Comparison of ENCODE assay signal across 8 cellular contexts in genomic region chr22:37752189-37753061, GRCh38. TPM values are rescaled to one million over a fixed set of nuclear protein-coding genes. Genes with fewer than 3 reads are reported as not detected.
DNase-seq lines count a peak whose midpoint lies in the region; ATAC-seq, FAIRE-seq and TF ChIP-seq lines count a peak whose summit lies in the region.

No MANE protein-coding gene starts in this region.

- H4K20me1 ChIP-seq in HepG2 (ENCODE audit: insufficient read depth, low read length): no peaks in the 10 kb centered on the region

- peak; percentile 43 for ATAC-seq in HepG2
- ATAC-seq in HG02763 (IDR thresholded peaks at IDR 0.05; ENCODE audit: unreplicated experiment): no peak
- no peak for ATAC-seq in HG03460 (IDR thresholded peaks at IDR 0.05; ENCODE audit: unreplicated experiment)
- no peak for ATAC-seq in HG03378 (IDR thresholded peaks at IDR 0.05; ENCODE audit: unreplicated experiment)

- no peaks in the 10 kb centered on the region for H3K9me3 ChIP-seq in HepG2 (ENCODE audit: low read length)
- no peaks in the 10 kb centered on the region for H3K9me3 ChIP-seq in tibial nerve

- TF ChIP-seq EP300 in HepG2 (IDR thresholded peaks at IDR 0.05; ENCODE audit: low read depth in 2 of 2, low read length in 2 of 2): no peak
- TF ChIP-seq EP300 in HepG2 (CRISPR knock-in tag; IDR thresholded peaks at IDR 0.05; ENCODE audit: borderline replicate concordance): no peak
- TF ChIP-seq EP300 in tibial nerve (IDR thresholded peaks at IDR 0.05): peak; percentile 42 to 87

- H3K4me1 ChIP-seq in HepG2 (ENCODE audit: insufficient read depth, low read length): peaks cover 48% of the 10 kb centered on the region
- H3K4me1 ChIP-seq in tibial nerve: peaks cover 5 to 78% (median 64%) of the 10 kb centered on the region in 4 donors

- TF ChIP-seq POLR2A in HepG2 (IDR thresholded peaks at IDR 0.05; ENCODE audit: insufficient read depth in 1 of 2, low read depth in 2 of 2, low read length in 2 of 2) (no peak), tibial nerve (IDR thresholded peaks at IDR 0.05) (no peak)

- H3K4me3 ChIP-seq in cardiac fibroblast (replicated peaks in 1 of 2; ENCODE audit: low read depth in 2 of 2, low read length in 2 of 2) (no peak overlapping the region), HepG2 (replicated peaks in 1 of 3; ENCODE audit: insufficient read depth in 1 of 3, low read depth in 2 of 3, low read length in 3 of 3) (no peak overlapping the region), tibial nerve (peak overlapping the region in 1 of 4 donors; percentile 8)

- no peak for FAIRE-seq in HepG2 (lab: Jason Lieb, UNC)

- WGBS in HepG2 (ENCODE audit: low lambda C conversion rate): 81% methylated on average over 9 of the region's 17 CpGs
- WGBS in tibial nerve, 2 donors: 17 to 20% methylated on average over 16 to 17 of the region's 17 CpGs

- POLR2A ChIA-PET in HepG2 (lab: Yijun Ruan, JAX): interaction anchor here (1.0 to 1.1 kb wide), 2 partner anchors 11 to 25 kb away, joined by 3 to 4 read pairs; no protein-coding TSS in a partner anchor

- no peaks in the 10 kb centered on the region for H3K27me3 ChIP-seq in HepG2 (ENCODE audit: control insufficient read depth in 1 of 2, insufficient read depth in 2 of 2, low read length in 2 of 2)
- H3K27me3 ChIP-seq in tibial nerve: no peaks in the 10 kb centered on the region

- intact Hi-C loops in HepG2 (cut with micrococcal nuclease; ENCODE audit: unreplicated experiment): no loop called here

- H3K36me3 ChIP-seq in HepG2 (replicated peaks in 1 of 2; ENCODE audit: control insufficient read depth in 1 of 2, insufficient read depth in 2 of 2, low read length in 2 of 2) (peaks cover 2 to 29% of the 10 kb centered on the region in 2 experiments; a peak in 4 of 5 replicates), tibial nerve (peaks cover 0 to 30% (median 6%) of the 10 kb centered on the region in 3 donors)

- BruUV-seq in HepG2 (replicated peaks; lab: Mats Ljungman, UMichigan): no TSS peak

- in situ Hi-C loops in HepG2 (cut with HindIII; ENCODE audit: extremely low pct_ligation_motif_present, low pct_unique_long_range_greater_than_20kb): no loop called here

- TF ChIP-seq RAD21 in HepG2 (CRISPR knock-in tag; IDR thresholded peaks at IDR 0.05): no peak

- H3K27ac ChIP-seq in HepG2 (ENCODE audit: extremely low read length, insufficient read depth, low read length) (peak overlapping the region; percentile 38), tibial nerve (peak overlapping the region; percentile 66 to 97 (median 87))

- no peak overlapping the region for H2AFZ ChIP-seq in HepG2 (ENCODE audit: low read length)

- TF ChIP-seq CTCF in cardiac fibroblast (IDR thresholded peaks at IDR 0.05; ENCODE audit: low read depth, low read length): peak; percentile 41
- TF ChIP-seq CTCF in HepG2 (CRISPR knock-in tag; IDR thresholded peaks at IDR 0.05): no peak
- TF ChIP-seq CTCF in tibial nerve (IDR thresholded peaks at IDR 0.05): peak in 3 of 5 experiments; percentile 8 to 59 (median 51)

- 0 out of 2 replicates have a peak overlapping the region, but pooled peaks have one; percentile 29 for H3K9ac ChIP-seq in HepG2 (ENCODE audit: insufficient read depth, low read depth, low read length)

- H3K4me2 ChIP-seq in HepG2 (ENCODE audit: low read depth, low read length): peak overlapping the region; percentile 23; the same call in 1 of the 2 replicates

- CTCF ChIA-PET in HepG2 (lab: Yijun Ruan, JAX; ENCODE audit: low intra/inter-chr PET ratio, low total read pairs): no interaction called here

- DNase-seq in LHCN-M2 (ENCODE audit: low read depth): peak; percentile 99
- DNase-seq in cardiac fibroblast (ENCODE audit: low read depth in 2 of 2): peak; percentile 98 to 99
- DNase-seq in HepG2 (ENCODE audit: low spot score): peak; percentile 73
- DNase-seq in tibial nerve (ENCODE audit: low spot score in 2 of 2): peak; percentile 81 to 89
- DNase-seq in AML-193 (lab: John Stamatoyannopoulos, UW): no peak

- H3K79me2 ChIP-seq in HepG2 (ENCODE audit: insufficient read depth, low read length): peaks cover 9% of the 10 kb centered on the region

TF ChIP-seq in HepG2, 621 proteins besides CTCF, POLR2A, EP300 and RAD21 (continues in another document):
- TF ChIP-seq MATR3 (CRISPR knock-in tag; IDR thresholded peaks at IDR 0.05) (no peak), TP53 (CRISPR knock-in tag; conservative IDR thresholded peaks at IDR 0.05) (no peak), PATZ1 (CRISPR knock-in tag; IDR thresholded peaks at IDR 0.05) (no peak), RXRA (CRISPR knock-in tag; IDR thresholded peaks at IDR 0.05) (0 out of 2 replicates have a peak, but pooled peaks have one; percentile 34), SOX13 (IDR thresholded peaks at IDR 0.05) (no peak), SOX13 (CRISPR knock-in tag; conservative IDR thresholded peaks at IDR 0.05 in 1 of 2, IDR thresholded peaks at IDR 0.05 in 1 of 2) (no peak), KDM2A (CRISPR knock-in tag; IDR thresholded peaks at IDR 0.05; ENCODE audit: borderline replicate concordance, low read depth) (0 out of 2 replicates have a peak, but pooled peaks have one; percentile 14), ZNF879 (CRISPR knock-in tag; IDR thresholded peaks at IDR 0.05) (no peak), ZNF713 (CRISPR knock-in tag; IDR thresholded peaks at IDR 0.05) (no peak)

RNA-seq across cellular contexts. Expression of gene GCAT, which starts 55.3 kb away (rescaled TPM):
- total RNA-seq in LHCN-M2 (2014; rRNA removed) (21.2 and 23.4 TPM in 2 replicates), HepG2 (2016; rRNA removed; fragmentation: Illumina TruSeq; extraction: Trizol) (50.3 and 56.8 TPM in 2 replicates), tibial nerve (10 to 100 TPM; 10.3 to 39.8 (median 21.5) TPM)
- polyA plus RNA-seq in LHCN-M2 (2012): 23.9 TPM
- total RNA-seq in HepG2 (2016; cell fraction: cytosol; rRNA removed; fragmentation: Illumina TruSeq; extraction: Trizol; ENCODE audit: low read depth): 23.1 and 31.8 TPM in 2 replicates
- 52.6 and 58.0 TPM in 2 replicates for total RNA-seq in HepG2 (2016; cell fraction: insoluble cytoplasmic fraction; rRNA removed; fragmentation: Illumina TruSeq; extraction: Trizol)
- 32.9 and 38.6 TPM in 2 replicates for total RNA-seq in HepG2 (2016; cell fraction: membrane; rRNA removed; fragmentation: Illumina TruSeq; extraction: Trizol)
- total RNA-seq in HepG2 (2016; cell fraction: nucleus; rRNA removed; fragmentation: Illumina TruSeq; extraction: Trizol): 22.7 and 25.7 TPM in 2 replicates
- polyA plus RNA-seq in HepG2 (2011; rRNA removed): 24.6 and 28.0 TPM in 2 replicates
- 15.8 and 37.3 TPM in 2 replicates for polyA plus RNA-seq in HepG2 (2011; cell fraction: cytosol; rRNA removed)
- 35.2 and 54.6 TPM in 2 replicates for polyA plus RNA-seq in HepG2 (2011; cell fraction: nucleus; rRNA removed)
- polyA plus RNA-seq in HepG2 (2012): 10.3 and 20.4 TPM in 2 replicates
- 22.8 and 31.3 TPM in 2 replicates for polyA plus RNA-seq in HepG2 (2016; cell fraction: cytosol; fragmentation: Illumina TruSeq; extraction: Trizol; ENCODE audit: low read depth)
- 55.4 and 57.3 TPM in 2 replicates for polyA plus RNA-seq in HepG2 (2016; cell fraction: insoluble cytoplasmic fraction; fragmentation: Illumina TruSeq; extraction: Trizol; ENCODE audit: low read depth)
- 28.0 and 32.8 TPM in 2 replicates for polyA plus RNA-seq in HepG2 (2016; cell fraction: membrane; fragmentation: Illumina TruSeq; extraction: Trizol; ENCODE audit: low read depth)
- 37.4 and 40.9 TPM in 2 replicates for polyA plus RNA-seq in HepG2 (2016; cell fraction: nucleus; fragmentation: Illumina TruSeq; extraction: Trizol; ENCODE audit: insufficient read depth, low read depth)
- 8.3 and 44.9 TPM in 2 replicates for polyA minus RNA-seq in HepG2 (2011; rRNA and poly(A)+ RNA removed; ENCODE audit: low replicate concordance)
- 21.9 and 27.6 TPM in 2 replicates for polyA minus RNA-seq in HepG2 (2011; cell fraction: cytosol; rRNA and poly(A)+ RNA removed)
- 18.2 TPM in 2 replicates for polyA minus RNA-seq in HepG2 (2011; cell fraction: nucleus; rRNA and poly(A)+ RNA removed)

RNA-seq across cellular contexts. Expression of gene TRIOBP, which starts 55.6 kb away (rescaled TPM):
- total RNA-seq in LHCN-M2 (2014; rRNA removed) (128 and 137 TPM in 2 replicates), HepG2 (2016; rRNA removed; fragmentation: Illumina TruSeq; extraction: Trizol) (11.3 and 15.4 TPM in 2 replicates), tibial nerve (100 to 1,000 TPM; 140 to 160 (median 151) TPM)
- 85.7 TPM for polyA plus RNA-seq in LHCN-M2 (2012)
- total RNA-seq in HepG2 (2016; cell fraction: cytosol; rRNA removed; fragmentation: Illumina TruSeq; extraction: Trizol; ENCODE audit: low read depth): 7.1 and 8.1 TPM in 2 replicates
- 10.9 and 14.5 TPM in 2 replicates for total RNA-seq in HepG2 (2016; cell fraction: insoluble cytoplasmic fraction; rRNA removed; fragmentation: Illumina TruSeq; extraction: Trizol)
- total RNA-seq in HepG2 (2016; cell fraction: membrane; rRNA removed; fragmentation: Illumina TruSeq; extraction: Trizol): 15.0 and 16.4 TPM in 2 replicates
- 12.3 and 18.6 TPM in 2 replicates for total RNA-seq in HepG2 (2016; cell fraction: nucleus; rRNA removed; fragmentation: Illumina TruSeq; extraction: Trizol)
- 6.1 and 10.1 TPM in 2 replicates for polyA plus RNA-seq in HepG2 (2011; rRNA removed)
- 5.6 and 8.0 TPM in 2 replicates for polyA plus RNA-seq in HepG2 (2011; cell fraction: cytosol; rRNA removed)
- 19.7 and 19.9 TPM in 2 replicates for polyA plus RNA-seq in HepG2 (2011; cell fraction: nucleus; rRNA removed)
- polyA plus RNA-seq in HepG2 (2012): 7.0 TPM in 2 replicates
- polyA plus RNA-seq in HepG2 (2016; cell fraction: cytosol; fragmentation: Illumina TruSeq; extraction: Trizol; ENCODE audit: low read depth): 7.6 and 8.0 TPM in 2 replicates
- polyA plus RNA-seq in HepG2 (2016; cell fraction: insoluble cytoplasmic fraction; fragmentation: Illumina TruSeq; extraction: Trizol; ENCODE audit: low read depth): 12.7 and 16.2 TPM in 2 replicates
- polyA plus RNA-seq in HepG2 (2016; cell fraction: membrane; fragmentation: Illumina TruSeq; extraction: Trizol; ENCODE audit: low read depth): 12.7 and 14.1 TPM in 2 replicates
- polyA plus RNA-seq in HepG2 (2016; cell fraction: nucleus; fragmentation: Illumina TruSeq; extraction: Trizol; ENCODE audit: insufficient read depth, low read depth): 21.7 and 21.8 TPM in 2 replicates
- polyA minus RNA-seq in HepG2 (2011; rRNA and poly(A)+ RNA removed; ENCODE audit: low replicate concordance): 23.8 and 48.7 TPM in 2 replicates
- polyA minus RNA-seq in HepG2 (2011; cell fraction: cytosol; rRNA and poly(A)+ RNA removed): 4.7 and 7.0 TPM in 2 replicates
- polyA minus RNA-seq in HepG2 (2011; cell fraction: nucleus; rRNA and poly(A)+ RNA removed): 13.6 and 16.2 TPM in 2 replicates

Comparison
In these comparisons a context has a peak if more than half of its experiments do, and no peak if none do; other contexts are left out.
1. DNase-seq: peak in LHCN-M2 (single experiment), cardiac fibroblast (2 of 2), HepG2 (single experiment) and tibial nerve (2 of 2); none in AML-193 (0 of 2).